In the genomic region with DNA sequence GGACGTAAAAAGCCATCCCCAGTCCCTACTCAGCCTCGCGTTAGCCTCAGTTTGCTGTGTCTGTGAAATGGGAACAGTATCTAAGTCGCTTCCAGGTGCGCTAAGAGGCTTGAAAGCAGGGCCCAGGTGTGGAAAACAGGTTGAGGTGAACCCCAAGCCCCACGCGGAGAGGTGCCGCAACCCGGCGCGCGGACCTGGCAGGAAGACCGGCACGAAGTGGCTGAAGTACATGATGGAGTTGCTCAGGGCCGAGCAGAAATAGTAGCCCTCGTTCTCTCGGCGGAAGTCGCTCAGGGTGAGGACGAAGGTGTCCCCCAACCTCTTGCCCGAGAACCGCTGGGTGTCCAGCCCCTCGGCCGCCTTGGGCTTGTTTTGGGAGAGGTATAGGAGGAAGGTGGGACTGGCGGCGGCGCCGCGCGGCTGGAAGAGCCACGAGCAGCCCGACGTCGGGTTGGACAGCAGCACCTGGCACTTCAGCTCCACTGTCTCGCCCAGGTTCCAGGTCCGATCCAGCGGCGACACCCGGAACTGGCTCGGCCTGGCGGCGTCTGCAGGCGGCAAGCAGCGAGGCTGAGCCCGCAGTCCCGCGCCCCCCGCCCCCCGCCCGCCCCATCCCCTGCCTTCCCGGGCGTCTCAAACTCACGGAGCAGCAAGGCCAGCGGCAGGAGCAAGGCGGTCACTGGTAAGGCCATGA, we compare ENCODE assay signal across 10 cellular contexts. TPM values are rescaled to one million over a fixed set of nuclear protein-coding genes. Genes with fewer than 3 reads are reported as not detected.
DNase-seq lines count a peak whose midpoint lies in the region; ATAC-seq and TF ChIP-seq lines count a peak whose summit lies in the region.
"Had no signal": no experiment of that assay in that cellular context is flagged by ENCODE, and none has a peak within 500 bp of the region (broad histone marks: within the 10 kb centered on the region; RNA-seq: fewer than 3 reads in every experiment).

No MANE protein-coding gene starts in this region.

- CTCF ChIA-PET in activated naive CD4-positive, alpha-beta T cell treated with anti-CD3 and anti-CD28 coated beads, Interleukin-2, amount 10 ng/mL, durations not matched to agents 7 days and 5 days (lab: Charles Lee), result no interaction called here

- H3K9me3 ChIP-seq in thoracic aorta, result no peaks in the 10 kb centered on the region
- no peaks in the 10 kb centered on the region for H3K9me3 ChIP-seq in tibial artery

- peak overlapping the region; percentile 52 for H3K4me3 Mint-ChIP-seq in activated naive CD4-positive, alpha-beta T cell treated with anti-CD3 and anti-CD28 coated beads, Interleukin-2, amount 10 ng/mL, durations not matched to agents 7 days and 5 days
- peak overlapping the region; percentile 63 for H3K4me3 Mint-ChIP-seq in activated T-helper 1 cell treated with anti-CD3 and anti-CD28 coated beads, Interleukin-12 subunit alpha, Interleukin-12 subunit beta, Interleukin-2, Interleukin-4 antibody, amounts not matched to agents 30 ng/mL and 10 ng/mL and 1 ng/mL, durations not matched to agents 14 hours and 24 hours and 36 hours

- H3K27me3 ChIP-seq in thoracic aorta (replicated peaks; ENCODE audit: insufficient read depth) (peaks cover 10% of the 10 kb centered on the region), tibial artery (peaks cover 3 to 60% of the 10 kb centered on the region in 2 donors)

- intact Hi-C loops in activated T-helper 1 cell treated with anti-CD3 and anti-CD28 coated beads, Interleukin-12 subunit alpha, Interleukin-12 subunit beta, Interleukin-2, Interleukin-4 antibody, amounts not matched to agents 30 ng/mL and 10 ng/mL and 1 ng/mL, durations not matched to agents 14 hours and 24 hours and 36 hours (cut with micrococcal nuclease), result no loop called here
- intact Hi-C loops in tibial artery (cut with DNase I; ENCODE audit: low total_unique reads), result no loop called here

- H3K36me3 Mint-ChIP-seq in activated naive CD4-positive, alpha-beta T cell treated with anti-CD3 and anti-CD28 coated beads, Interleukin-2, amount 10 ng/mL, durations not matched to agents 7 days and 5 days, result peaks cover 10% of the 10 kb centered on the region
- peaks cover 11% of the 10 kb centered on the region for H3K36me3 Mint-ChIP-seq in activated T-helper 1 cell treated with anti-CD3 and anti-CD28 coated beads, Interleukin-12 subunit alpha, Interleukin-12 subunit beta, Interleukin-2, Interleukin-4 antibody, amounts not matched to agents 30 ng/mL and 10 ng/mL and 1 ng/mL, durations not matched to agents 14 hours and 24 hours and 36 hours (ENCODE audit: low read depth)

- peak; percentile 49 for ATAC-seq in left lobe of liver
- ATAC-seq in thoracic aorta (ENCODE audit: insufficient number of reproducible peaks, low FRiP score, low read depth), result no peak

- peaks cover 4% of the 10 kb centered on the region for H3K9me3 Mint-ChIP-seq in activated naive CD4-positive, alpha-beta T cell treated with anti-CD3 and anti-CD28 coated beads, Interleukin-2, amount 10 ng/mL, durations not matched to agents 7 days and 5 days
- H3K9me3 Mint-ChIP-seq in activated T-helper 1 cell treated with anti-CD3 and anti-CD28 coated beads, Interleukin-12 subunit alpha, Interleukin-12 subunit beta, Interleukin-2, Interleukin-4 antibody, amounts not matched to agents 30 ng/mL and 10 ng/mL and 1 ng/mL, durations not matched to agents 14 hours and 24 hours and 36 hours, result peaks cover 5% of the 10 kb centered on the region

- H3K27ac ChIP-seq in thoracic aorta, result no peak overlapping the region
- no peak overlapping the region for H3K27ac ChIP-seq in tibial artery

- peak; percentile 26 for DNase-seq in activated naive CD4-positive, alpha-beta T cell treated with anti-CD3 and anti-CD28 coated beads, Interleukin-2, amount 10 ng/mL, durations not matched to agents 7 days and 5 days
- no peak for DNase-seq in activated naive CD4-positive, alpha-beta T cell treated with Interleukin-2 at 50 U/mL for 16 hours
- no peak for DNase-seq in activated T-helper 1 cell treated with anti-CD3 and anti-CD28 coated beads, Interleukin-12 subunit alpha, Interleukin-12 subunit beta, Interleukin-2, Interleukin-4 antibody, amounts not matched to agents 30 ng/mL and 10 ng/mL and 1 ng/mL, durations not matched to agents 14 hours and 24 hours and 36 hours (ENCODE audit: low spot score)
- DNase-seq in left lobe of liver (ENCODE audit: low spot score) (no peak), thoracic aorta (ENCODE audit: low spot score) (no peak), NCI-H2081 (lab: John Stamatoyannopoulos, UW) (no peak), tibial artery (no peak)
- DNase-seq in activated effector memory CD4-positive, alpha-beta T cell treated with anti-CD3 and anti-CD28 coated beads, Interleukin-2, amount 50 U/mL, for 16 hours, result no peak
- DNase-seq: C1 segment of cervical spinal cord had no signal

- H3K27me3 Mint-ChIP-seq in activated naive CD4-positive, alpha-beta T cell treated with anti-CD3 and anti-CD28 coated beads, Interleukin-2, amount 10 ng/mL, durations not matched to agents 7 days and 5 days, result peaks cover 83% of the 10 kb centered on the region
- peaks cover 55% of the 10 kb centered on the region for H3K27me3 Mint-ChIP-seq in activated T-helper 1 cell treated with anti-CD3 and anti-CD28 coated beads, Interleukin-12 subunit alpha, Interleukin-12 subunit beta, Interleukin-2, Interleukin-4 antibody, amounts not matched to agents 30 ng/mL and 10 ng/mL and 1 ng/mL, durations not matched to agents 14 hours and 24 hours and 36 hours (ENCODE audit: insufficient read depth)

- no peak overlapping the region for H3K27ac Mint-ChIP-seq in activated naive CD4-positive, alpha-beta T cell treated with anti-CD3 and anti-CD28 coated beads, Interleukin-2, amount 10 ng/mL, durations not matched to agents 7 days and 5 days
- no peak overlapping the region for H3K27ac Mint-ChIP-seq in activated T-helper 1 cell treated with anti-CD3 and anti-CD28 coated beads, Interleukin-12 subunit alpha, Interleukin-12 subunit beta, Interleukin-2, Interleukin-4 antibody, amounts not matched to agents 30 ng/mL and 10 ng/mL and 1 ng/mL, durations not matched to agents 14 hours and 24 hours and 36 hours

- peak overlapping the region; percentile 55 for H3K4me3 ChIP-seq in thoracic aorta
- H3K4me3 ChIP-seq in tibial artery, result peak overlapping the region in 1 of 2 donors; percentile 26

- TF ChIP-seq CTCF in thoracic aorta (IDR thresholded peaks at IDR 0.05) (no peak), tibial artery (IDR thresholded peaks at IDR 0.05) (no peak)

- peaks cover 48% of the 10 kb centered on the region for H3K4me1 Mint-ChIP-seq in activated naive CD4-positive, alpha-beta T cell treated with anti-CD3 and anti-CD28 coated beads, Interleukin-2, amount 10 ng/mL, durations not matched to agents 7 days and 5 days
- peaks cover 39% of the 10 kb centered on the region for H3K4me1 Mint-ChIP-seq in activated T-helper 1 cell treated with anti-CD3 and anti-CD28 coated beads, Interleukin-12 subunit alpha, Interleukin-12 subunit beta, Interleukin-2, Interleukin-4 antibody, amounts not matched to agents 30 ng/mL and 10 ng/mL and 1 ng/mL, durations not matched to agents 14 hours and 24 hours and 36 hours (ENCODE audit: low read depth)

- H3K4me1 ChIP-seq in thoracic aorta (ENCODE audit: control insufficient read depth in 1 of 2, low read depth in 2 of 2), result peaks cover 16 to 36% of the 10 kb centered on the region in 2 donors
- H3K4me1 ChIP-seq in tibial artery, result peaks cover 0 to 45% (median 30%) of the 10 kb centered on the region in 4 donors

- H3K36me3 ChIP-seq in thoracic aorta, result no peaks in the 10 kb centered on the region
- no peaks in the 10 kb centered on the region for H3K36me3 ChIP-seq in tibial artery

RNA-seq across cellular contexts. Expression of a gene that starts 0.4 kb away (rescaled TPM):
- 2.2 and 2.4 TPM in 2 replicates for total RNA-seq in activated T-helper 1 cell treated with anti-CD3 and anti-CD28 coated beads, Interleukin-12 subunit alpha, Interleukin-12 subunit beta, Interleukin-2, Interleukin-4 antibody, amounts not matched to agents 30 ng/mL and 10 ng/mL and 1 ng/mL, durations not matched to agents 14 hours and 24 hours and 36 hours
- total RNA-seq in left lobe of liver (0.81 TPM), thoracic aorta (1 to 10 TPM; 3.4 to 4.4 TPM)
- total RNA-seq: glomerular endothelial cell had no signal
